In genomic region chr20:64119301-64119680, GRCh38 we compare ENCODE assay signal across 19 cellular contexts. TPM values are rescaled to one million over a fixed set of nuclear protein-coding genes. Genes with fewer than 3 reads are reported as not detected.
DNase-seq lines count a peak whose midpoint lies in the region; ATAC-seq, FAIRE-seq and TF ChIP-seq lines count a peak whose summit lies in the region.
"Had no signal": no experiment of that assay in that cellular context is flagged by ENCODE, and none has a peak within 500 bp of the region (broad histone marks: within the 10 kb centered on the region; RNA-seq: fewer than 3 reads in every experiment).

No MANE protein-coding gene starts in this region.

- no peak for FAIRE-seq in GM12892 (lab: Jason Lieb, UNC)
- FAIRE-seq: bronchial epithelial cell had no signal

- no peak for TF ChIP-seq CTCF in upper lobe of left lung (IDR thresholded peaks at IDR 0.05)

- intact Hi-C loops in Right ventricle myocardium superior (cut with DNase I): loop anchor here (10.0 kb wide), 1 partner anchor 74 kb away; the partner anchor contains the start of gene SOX18
- intact Hi-C loops in Right ventricle myocardium inferior (cut with DNase I): no loop called here

- no peaks in the 10 kb centered on the region for H3K27me3 ChIP-seq in upper lobe of left lung

- 77 to 91% methylated on average over 8 of the region's 8 CpGs for WGBS in upper lobe of left lung, 2 donors

- TF ChIP-seq POLR2A in upper lobe of left lung (IDR thresholded peaks at IDR 0.05) (no peak), GM12892 (IDR thresholded peaks at IDR 0.05; ENCODE audit: low read depth, low read length) (no peak)

- H3K9me3 ChIP-seq in upper lobe of left lung: no peaks in the 10 kb centered on the region
- H3K9me3 ChIP-seq: spleen had no signal

- no peak for TF ChIP-seq EP300 in upper lobe of left lung (IDR thresholded peaks at IDR 0.05)

- DNase-seq in Right ventricle myocardium superior (peak; percentile 13), Right ventricle myocardium inferior (ENCODE audit: missing footprints) (no peak), cerebellar cortex (ENCODE audit: low spot score) (peak; percentile 20), upper lobe of left lung (peak; percentile 1 to 20), NCI-H2171 (lab: John Stamatoyannopoulos, UW) (no peak), GM12892 (ENCODE audit: insufficient read length) (no peak)
- DNase-seq: activated CD4-positive, alpha-beta T cell treated with anti-CD3 and anti-CD28 coated beads for 48 hours; activated T-cell treated with anti-CD3 and anti-CD28 coated beads for 4 hours; foreskin melanocyte; NCI-H1417 treated with DMSO at 0.1 percent for 48 hours; NCI-H774; PC-3 had no signal

- no peaks in the 10 kb centered on the region for H3K36me3 ChIP-seq in upper lobe of left lung
- H3K36me3 ChIP-seq: spleen had no signal

- H3K4me3 ChIP-seq in upper lobe of left lung: no peak overlapping the region
- H3K4me3 ChIP-seq: SK-N-MC had no signal

- H3K27ac ChIP-seq in upper lobe of left lung: no peak overlapping the region
- H3K27ac ChIP-seq: SK-N-MC had no signal

- no peak for ATAC-seq in Right ventricle myocardium superior (ENCODE audit: poor library complexity)
- no peak for ATAC-seq in Right ventricle myocardium inferior
- ATAC-seq in upper lobe of left lung (ENCODE audit: low FRiP score in 2 of 2): no peak

- peaks cover 0 to 9% (median 4%) of the 10 kb centered on the region in 4 donors for H3K4me1 ChIP-seq in upper lobe of left lung

RNA-seq across cellular contexts. Expression of gene NPBWR2, which starts 11.9 kb away (rescaled TPM):
- total RNA-seq in Right ventricle myocardium superior: not detected
- total RNA-seq in Right ventricle myocardium inferior: not detected
- total RNA-seq in upper lobe of left lung: not detected
- not detected for polyA plus RNA-seq in GM12892 (2012; ENCODE audit: missing spikeins)
- total RNA-seq: bronchial epithelial cell, dermis microvascular lymphatic vessel endothelial cell, epithelial cell of proximal tubule, H7, PC-3, temporal lobe had no signal
- polyA plus RNA-seq: spleen had no signal

RNA-seq across cellular contexts. Expression of gene LKAAEAR1, which starts 35.1 kb away (rescaled TPM):
- total RNA-seq in Right ventricle myocardium superior: not detected
- total RNA-seq in Right ventricle myocardium inferior: not detected
- total RNA-seq in upper lobe of left lung: 1 to 10 TPM in 4 of 6 donors, not detected in 2; 1.3 to 7.8 (median 4.9) TPM
- polyA plus RNA-seq in GM12892 (2012; ENCODE audit: missing spikeins): not detected
- total RNA-seq: bronchial epithelial cell, epithelial cell of proximal tubule had no signal

RNA-seq across cellular contexts. Expression of gene OPRL1, which starts 39.4 kb away (rescaled TPM):
- total RNA-seq in Right ventricle myocardium superior (0.75 TPM), Right ventricle myocardium inferior (0.49 TPM), upper lobe of left lung (1 to 10 TPM; 1.7 to 3.1 (median 2.6) TPM)
- 0.23 TPM for polyA plus RNA-seq in GM12892 (2012; ENCODE audit: missing spikeins)

RNA-seq across cellular contexts. Expression of gene RGS19, which starts 40.0 kb away (rescaled TPM):
- total RNA-seq in Right ventricle myocardium superior (6.7 TPM), Right ventricle myocardium inferior (6.6 TPM), upper lobe of left lung (10 to 100 TPM; 21.5 to 70.8 (median 55.6) TPM)
- 14.0 TPM for polyA plus RNA-seq in GM12892 (2012; ENCODE audit: missing spikeins)

RNA-seq across cellular contexts. Expression of gene MYT1, which starts 45.0 kb away (rescaled TPM):
- total RNA-seq in Right ventricle myocardium superior (0.40 TPM), Right ventricle myocardium inferior (0.16 TPM), upper lobe of left lung (1 to 10 TPM in 1 of 6 donors, under 1 TPM in 1, not detected in 4; 0.09 to 3.1 TPM)
- not detected for polyA plus RNA-seq in GM12892 (2012; ENCODE audit: missing spikeins)
- total RNA-seq: bronchial epithelial cell, dermis microvascular lymphatic vessel endothelial cell, epithelial cell of proximal tubule had no signal

Comparison
In these comparisons a context has a peak if more than half of its experiments do, and no peak if none do; other contexts are left out.
1. DNase-seq: peak in Right ventricle myocardium superior (single experiment), cerebellar cortex (single experiment) and upper lobe of left lung (2 of 2); none in Right ventricle myocardium inferior (single experiment), NCI-H2171 (single experiment) and GM12892 (single experiment).